25 cellular contexts compared by ENCODE assay signal in genomic region chr12:59182660-59183455, GRCh38.
DNase-seq lines count a peak whose midpoint lies in the region; FAIRE-seq and TF ChIP-seq lines count a peak whose summit lies in the region.
"Had no signal": no experiment of that assay in that cellular context is flagged by ENCODE, and none has a peak within 500 bp of the region (broad histone marks: within the 10 kb centered on the region; RNA-seq: fewer than 3 reads in every experiment).

No MANE protein-coding gene starts in this region.

- H3K79me2 ChIP-seq in OCI-LY3 (ENCODE audit: low read length) (no peaks in the 10 kb centered on the region), H1 (ENCODE audit: control insufficient read depth in 1 of 2, insufficient read depth in 2 of 2, low read length in 2 of 2) (no peaks in the 10 kb centered on the region), H9 (ENCODE audit: insufficient read depth, low read length) (no peaks in the 10 kb centered on the region)

- H3T11ph ChIP-seq in H9 (ENCODE audit: low read length) = no peak overlapping the region

- H3K23me2 ChIP-seq in H1 (ENCODE audit: low read depth, low read length) (no peaks in the 10 kb centered on the region), H9 (ENCODE audit: insufficient read length, low read depth, low read length, poor library complexity, severe bottlenecking) (no peaks in the 10 kb centered on the region)

- no peak overlapping the region for H3K4me3 Mint-ChIP-seq in H9
- H3K4me3 Mint-ChIP-seq: B cell; CD8-positive, alpha-beta memory T cell had no signal

- no peaks in the 10 kb centered on the region for H4K20me1 ChIP-seq in OCI-LY3 (ENCODE audit: insufficient read depth, low read length)
- no peaks in the 10 kb centered on the region for H4K20me1 ChIP-seq in H1 (replicated peaks in 1 of 2; ENCODE audit: control insufficient read depth in 1 of 2, insufficient read depth in 2 of 2, low read length in 2 of 2)
- H4K20me1 ChIP-seq in H9 (ENCODE audit: control insufficient read depth, insufficient read depth, insufficient read length) = no peaks in the 10 kb centered on the region

- H4K8ac ChIP-seq in H1 (ENCODE audit: extremely low read depth, insufficient read depth, low read length) (no peak overlapping the region), H9 (replicated peaks; ENCODE audit: insufficient read length, low read depth, low read length) (no peak overlapping the region)

- TF ChIP-seq POLR2A in H1 (IDR thresholded peaks at IDR 0.05; ENCODE audit: control extremely low read depth in 1 of 2, low read depth in 2 of 2, low read length in 2 of 2) (no peak), thyroid gland (IDR thresholded peaks at IDR 0.05) (no peak)

- H3K9me3 ChIP-seq in OCI-LY3 (ENCODE audit: insufficient read depth, low read length) = no peaks in the 10 kb centered on the region
- no peaks in the 10 kb centered on the region for H3K9me3 ChIP-seq in H1 (ENCODE audit: insufficient read depth in 2 of 2, low read depth in 1 of 2, low read length in 1 of 2)
- H3K9me3 ChIP-seq in thyroid gland = no peaks in the 10 kb centered on the region
- no peaks in the 10 kb centered on the region for H3K9me3 ChIP-seq in H9 (ENCODE audit: control insufficient read depth, low read depth, low read length)
- H3K9me3 ChIP-seq: SJCRH30 had no signal

- H2AFZ ChIP-seq in OCI-LY3 (ENCODE audit: low read depth, low read length) = no peak overlapping the region
- H2AFZ ChIP-seq in H1 (ENCODE audit: low read length) = 0 out of 2 replicates have a peak overlapping the region, but pooled peaks have one; percentile 51
- no peak overlapping the region for H2AFZ ChIP-seq in H9 (ENCODE audit: low read length)
- H2AFZ ChIP-seq: PC-9 had no signal

- no peak for TF ChIP-seq EP300 in H1 (IDR thresholded peaks at IDR 0.05; ENCODE audit: borderline replicate concordance in 1 of 2, low read depth in 2 of 2, low read length in 2 of 2)

- H2BK5ac ChIP-seq in H1 (ENCODE audit: low read depth, low read length) = no peak overlapping the region
- no peak overlapping the region for H2BK5ac ChIP-seq in H9 (ENCODE audit: insufficient read length, low read length)

- peaks cover 28% of the 10 kb centered on the region for H3K4me1 ChIP-seq in OCI-LY3 (ENCODE audit: low read length)
- no peaks in the 10 kb centered on the region for H3K4me1 ChIP-seq in H1 (replicated peaks in 1 of 4; ENCODE audit: control insufficient read depth in 3 of 4, insufficient read depth in 4 of 4, low read length in 3 of 4)
- peaks cover 0 to 4% of the 10 kb centered on the region in 2 donors for H3K4me1 ChIP-seq in thyroid gland
- H3K4me1 ChIP-seq in H9 (ENCODE audit: insufficient read depth, low read length) = no peaks in the 10 kb centered on the region

- TF ChIP-seq RAD21 in H1 (IDR thresholded peaks at IDR 0.05 in 1 of 2, conservative IDR thresholded peaks at IDR 0.05 in 1 of 2; ENCODE audit: low read depth in 2 of 2, low read length in 2 of 2) = no peak

- H3K27me3 Mint-ChIP-seq in H9 (ENCODE audit: low read depth) = no peaks in the 10 kb centered on the region
- H3K27me3 Mint-ChIP-seq: B cell had no signal

- H3K36me3 ChIP-seq in OCI-LY3 (replicated peaks; ENCODE audit: low read depth, low read length) = no peaks in the 10 kb centered on the region
- H3K36me3 ChIP-seq in H1 (ENCODE audit: control insufficient read depth in 2 of 4, insufficient read depth in 4 of 4, low read length in 3 of 4) = no peaks in the 10 kb centered on the region
- no peaks in the 10 kb centered on the region for H3K36me3 ChIP-seq in thyroid gland
- H3K36me3 ChIP-seq: SJCRH30 had no signal

- no peaks in the 10 kb centered on the region for H3K9me3 Mint-ChIP-seq in H9

- H3K9ac ChIP-seq in OCI-LY3 (ENCODE audit: low read length) (no peak overlapping the region), H1 (replicated peaks in 1 of 4; ENCODE audit: extremely low read depth in 1 of 4, low read depth in 3 of 4, low read length in 3 of 4) (no peak overlapping the region), H9 (ENCODE audit: extremely low read depth, insufficient read length, low read length) (no peak overlapping the region)

- H2BK20ac ChIP-seq in H1 (ENCODE audit: low read length) = no peak overlapping the region
- no peak overlapping the region for H2BK20ac ChIP-seq in H9 (ENCODE audit: low read depth, low read length, poor library complexity, severe bottlenecking)

- H3K23ac ChIP-seq in H1 (ENCODE audit: insufficient read length) (no peak overlapping the region), H9 (ENCODE audit: insufficient read length, low read depth, low read length) (no peak overlapping the region)

- TF ChIP-seq CTCF in OCI-LY3 (IDR thresholded peaks at IDR 0.05; ENCODE audit: low read depth, low read length) = no peak
- no peak for TF ChIP-seq CTCF in H1 (IDR thresholded peaks at IDR 0.05; ENCODE audit: control extremely low read depth in 1 of 3, insufficient read depth in 1 of 3, low read depth in 1 of 3, low read length in 3 of 3)
- TF ChIP-seq CTCF in thyroid gland (IDR thresholded peaks at IDR 0.05) = no peak
- TF ChIP-seq CTCF in H9 (conservative IDR thresholded peaks at IDR 0.05) = no peak

- no peak overlapping the region for H4K91ac ChIP-seq in H1 (replicated peaks; ENCODE audit: insufficient read length, low read length)
- H4K91ac ChIP-seq in H9 (ENCODE audit: insufficient read length, low read depth, low read length) = no peak overlapping the region

- no peak overlapping the region for H3K4ac ChIP-seq in H1 (replicated peaks; ENCODE audit: insufficient read length, low read depth, low read length)
- H3K4ac ChIP-seq in H9 (ENCODE audit: low read depth, low read length) = no peak overlapping the region

- no peak overlapping the region for H3K14ac ChIP-seq in H1 (ENCODE audit: insufficient read length)
- H3K14ac ChIP-seq in H9 (ENCODE audit: insufficient read depth, low read length) = no peak overlapping the region

- no peak overlapping the region for H3K27ac ChIP-seq in OCI-LY3 (ENCODE audit: low read length)
- H3K27ac ChIP-seq in H1 (ENCODE audit: low read depth, low read length) = no peak overlapping the region
- no peak overlapping the region for H3K27ac ChIP-seq in thyroid gland
- no peak overlapping the region for H3K27ac ChIP-seq in H9 (ENCODE audit: insufficient read length, low read depth, low read length)
- H3K27ac ChIP-seq: 22Rv1, C4-2B, PC-9, SJCRH30 had no signal

- H3K27me3 ChIP-seq in OCI-LY3 (ENCODE audit: low read depth, low read length) = no peaks in the 10 kb centered on the region
- H3K27me3 ChIP-seq in H1 (replicated peaks in 1 of 4; ENCODE audit: control insufficient read depth in 3 of 4, extremely low read depth in 1 of 4, insufficient read depth in 3 of 4, low read length in 3 of 4) = no peaks in the 10 kb centered on the region
- no peaks in the 10 kb centered on the region for H3K27me3 ChIP-seq in thyroid gland
- no peaks in the 10 kb centered on the region for H3K27me3 ChIP-seq in H9 (ENCODE audit: insufficient read depth, low read length)
- H3K27me3 ChIP-seq: SJCRH30 had no signal

- no peak for FAIRE-seq in H1 (lab: Jason Lieb, UNC)
- FAIRE-seq: G401.6, HTR-8/SVneo had no signal

- no peaks in the 10 kb centered on the region for H3K4me1 Mint-ChIP-seq in H9
- H3K4me1 Mint-ChIP-seq: B cell; CD8-positive, alpha-beta memory T cell had no signal

- intact Hi-C loops in thyroid gland (cut with DNase I) = no loop called here

- H2AK5ac ChIP-seq in H1 (ENCODE audit: low read depth, low read length) (no peak overlapping the region), H9 (ENCODE audit: insufficient read length, low read length) (no peak overlapping the region)

- H4K5ac ChIP-seq in H1 (ENCODE audit: insufficient read length, low read depth, low read length) = no peak overlapping the region
- H4K5ac ChIP-seq in H9 (ENCODE audit: insufficient read length, low read depth, low read length) = no peak overlapping the region

- no peak overlapping the region for H3K56ac ChIP-seq in H1 (replicated peaks; ENCODE audit: insufficient read length, low read depth, low read length)
- no peak overlapping the region for H3K56ac ChIP-seq in H9 (ENCODE audit: insufficient read length, low read depth, low read length)

- H3K4me2 ChIP-seq in OCI-LY3 (ENCODE audit: low read length) (peak overlapping the region; percentile 10; the same call in 1 of the 2 replicates), H1 (ENCODE audit: insufficient read depth in 1 of 2, low read depth in 2 of 2, low read length in 2 of 2) (no peak overlapping the region), H9 (ENCODE audit: insufficient read depth, insufficient read length, low read length) (no peak overlapping the region)
- H3K4me2 ChIP-seq: PC-9 had no signal

- H2BK120ac ChIP-seq in H1 (replicated peaks; ENCODE audit: low read depth, low read length) (no peak overlapping the region), H9 (ENCODE audit: low read depth, low read length, poor library complexity, severe bottlenecking) (no peak overlapping the region)

- no peak overlapping the region for H3K27ac Mint-ChIP-seq in H9
- H3K27ac Mint-ChIP-seq: B cell; CD8-positive, alpha-beta memory T cell had no signal

- H3K18ac ChIP-seq in H1 (ENCODE audit: extremely low read depth, low read length) (no peak overlapping the region), H9 (ENCODE audit: insufficient read length, low read depth, low read length) (no peak overlapping the region)

- H3K79me1 ChIP-seq in H1 (ENCODE audit: low read depth, low read length) (no peaks in the 10 kb centered on the region), H9 (ENCODE audit: insufficient read depth, low read depth, low read length, poor library complexity, severe bottlenecking) (no peaks in the 10 kb centered on the region)

- CTCF ChIA-PET in H1 (lab: Charles Lee; ENCODE audit: partially characterized antibody) = no interaction called here

- H3K4me3 ChIP-seq in OCI-LY3 (ENCODE audit: low read length) = no peak overlapping the region
- H3K4me3 ChIP-seq in H1 (ENCODE audit: extremely low read depth in 1 of 4, insufficient read depth in 2 of 4, low read depth in 3 of 4, low read length in 4 of 4) = no peak overlapping the region
- no peak overlapping the region for H3K4me3 ChIP-seq in thyroid gland (replicated peaks in 1 of 3)
- H3K4me3 ChIP-seq: PC-9, SJCRH30 had no signal

- H2BK15ac ChIP-seq in H1 (ENCODE audit: low read length) = no peak overlapping the region
- no peak overlapping the region for H2BK15ac ChIP-seq in H9 (ENCODE audit: low read depth, low read length)

- no peaks in the 10 kb centered on the region for H3K36me3 Mint-ChIP-seq in H9 (ENCODE audit: insufficient read depth in 1 of 3, low read depth in 3 of 3)
- H3K36me3 Mint-ChIP-seq: CD8-positive, alpha-beta memory T cell had no signal

- H2BK12ac ChIP-seq in H1 (ENCODE audit: low read depth, low read length) = no peak overlapping the region
- no peak overlapping the region for H2BK12ac ChIP-seq in H9 (ENCODE audit: insufficient read length, low read depth, low read length)

- POLR2A ChIA-PET in H1 (lab: Charles Lee; ENCODE audit: partially characterized antibody) = no interaction called here

- peak; percentile 11 for DNase-seq in DMS53 (lab: John Stamatoyannopoulos, UW)
- DNase-seq in DMS53 treated with DMSO at 0.1 percent for 48 hours (lab: John Stamatoyannopoulos, UW; ENCODE audit: unreplicated experiment) = no peak
- no peak for DNase-seq in H1 (ENCODE audit: low read depth in 1 of 2, low spot score in 2 of 2)
- peak; percentile 76 to 77 for DNase-seq in thyroid gland
- DNase-seq in activated naive CD4-positive, alpha-beta T cell treated with anti-CD3 and anti-CD28 coated beads, Interleukin-2, amount 50 U/mL, for 16 hours = no peak
- no peak for DNase-seq in stimulated activated CD4-positive, alpha-beta T cell treated with anti-CD3 and anti-CD28 coated beads, Interleukin-4, amount 100 ng/mL, for 1 hour
- no peak for DNase-seq in H9
- DNase-seq: CD8-positive, alpha-beta memory T cell; DMS153; H7; KBM-7; NCI-H1048; NCI-H1417 treated with DMSO at 0.1 percent for 48 hours; NCI-H187 treated with DMSO at 0.1 percent for 48 hours; NCI-H446; NCI-H524 treated with DMSO at 0.1 percent for 48 hours; NCI-H774; PC-9 had no signal

- WGBS in H1 (ENCODE audit: extremely low coverage in 1 of 2, insufficient coverage in 1 of 2, insufficient read length in 1 of 2, insufficient replicate concordance in 2 of 2, low coverage in 1 of 2, low lambda C conversion rate in 2 of 2, missing lambda C conversion rate in 1 of 2), 2 experiments = 78% methylated on average over 3 of the region's 3 CpGs; no CpG with 5 or more reads in 1 of the 2 experiments
- WGBS in thyroid gland, 2 donors = 22 to 28% methylated on average over 3 of the region's 3 CpGs
- WGBS in H9 (ENCODE audit: extremely low coverage, insufficient read length, low lambda C conversion rate) = no CpG with 5 or more reads among the region's 3 CpGs

Comparison
In these comparisons a context has a peak if more than half of its experiments do, and no peak if none do; other contexts are left out.
1. DNase-seq: peak in DMS53 (single experiment) and thyroid gland (2 of 2); none in DMS53 treated with DMSO at 0.1 percent for 48 hours (single experiment), H1 (0 of 2), activated naive CD4-positive, alpha-beta T cell treated with anti-CD3 and anti-CD28 coated beads, Interleukin-2, amount 50 U/mL, for 16 hours (single experiment), stimulated activated CD4-positive, alpha-beta T cell treated with anti-CD3 and anti-CD28 coated beads, Interleukin-4, amount 100 ng/mL, for 1 hour (single experiment) and H9 (single experiment).